12 cellular contexts compared by ENCODE assay signal in the genomic region with DNA sequence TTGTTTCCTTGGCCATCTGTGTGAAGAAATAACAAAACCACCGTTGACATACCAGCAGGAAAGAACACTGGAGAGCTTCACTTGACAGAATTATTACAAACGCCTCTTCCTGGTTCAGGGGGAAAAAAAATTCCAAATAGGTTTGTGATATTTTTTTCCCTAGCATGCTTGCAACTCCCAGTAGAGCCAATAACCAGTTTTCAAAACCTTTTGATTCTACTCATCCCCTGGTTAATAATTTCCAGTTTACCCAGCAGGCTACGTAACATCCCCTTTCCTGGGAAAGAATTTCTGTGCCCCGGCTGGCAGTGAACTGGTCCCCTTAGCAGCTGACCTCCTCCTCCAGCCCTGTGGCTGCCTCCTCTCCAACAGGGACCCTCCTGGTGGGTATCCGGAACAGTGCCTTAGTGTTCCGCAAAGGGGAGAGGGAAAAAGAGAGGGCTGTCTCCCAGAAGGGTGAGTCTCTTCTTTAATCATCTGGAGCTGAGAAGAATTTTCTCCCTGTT.
A peak's percentile ranks its signal among the peaks of the same experiment; 100 is the strongest.
DNase-seq lines count a peak whose midpoint lies in the region; ATAC-seq and TF ChIP-seq lines count a peak whose summit lies in the region.
"Had no signal": no experiment of that assay in that cellular context is flagged by ENCODE, and none has a peak within 500 bp of the region (broad histone marks: within the 10 kb centered on the region; RNA-seq: fewer than 3 reads in every experiment).

No MANE protein-coding gene starts in this region.

- intact Hi-C loops in dorsolateral prefrontal cortex (cut with DNase I): no loop called here
- intact Hi-C loops in ascending aorta (cut with DNase I): no loop called here

- H3K27ac Mint-ChIP-seq in memory B cell: peak overlapping the region; percentile 75
- H3K27ac Mint-ChIP-seq: activated T-helper 17 cell treated with anti-CD3 and anti-CD28 coated beads, Interleukin-2, amount 50 U/mL, for 72 hours had no signal

- DNase-seq in DMS79 treated with DMSO at 0.1 percent for 48 hours (lab: John Stamatoyannopoulos, UW): peak; percentile 17
- no peak for DNase-seq in DMS79 (lab: John Stamatoyannopoulos, UW)
- DNase-seq in dorsolateral prefrontal cortex: peak in 1 of 10 donors; percentile 14
- DNase-seq in memory B cell (ENCODE audit: low spot score in 2 of 2): no peak
- no peak for DNase-seq in ascending aorta (ENCODE audit: low spot score in 2 of 2)
- DNase-seq in OCI-M2 (lab: John Stamatoyannopoulos, UW; ENCODE audit: unreplicated experiment): no peak
- DNase-seq in T1000 (lab: John Stamatoyannopoulos, UW): no peak
- DNase-seq: stimulated activated CD4-positive, alpha-beta T cell treated with anti-CD3 and anti-CD28 coated beads, Interleukin-1b, Interleukin-23, amount 100 ng/mL, for 48 hours; tibial artery had no signal

- no peak overlapping the region for H3K4me3 ChIP-seq in dorsolateral prefrontal cortex
- H3K4me3 ChIP-seq in ascending aorta: no peak overlapping the region
- H3K4me3 ChIP-seq: tibial artery had no signal

- no peak for ATAC-seq in memory B cell (ENCODE audit: low read depth)
- ATAC-seq: activated T-helper 17 cell treated with anti-CD3 and anti-CD28 coated beads, Interleukin-2, amount 50 U/mL, for 72 hours had no signal

- H3K27me3 ChIP-seq in dorsolateral prefrontal cortex (no peaks in the 10 kb centered on the region), ascending aorta (no peaks in the 10 kb centered on the region)
- H3K27me3 ChIP-seq: tibial artery had no signal

- H3K27ac ChIP-seq in dorsolateral prefrontal cortex: peak overlapping the region in 40 of 59 donors; percentile 2 to 71 (median 48)
- peak overlapping the region; percentile 1 for H3K27ac ChIP-seq in temporal lobe (ENCODE audit: low read depth, low read length)
- no peak overlapping the region for H3K27ac ChIP-seq in ascending aorta
- H3K27ac ChIP-seq: KMS-11, tibial artery had no signal

- H3K36me3 Mint-ChIP-seq in memory B cell: peaks cover 1% of the 10 kb centered on the region

- H3K36me3 ChIP-seq in ascending aorta: no peaks in the 10 kb centered on the region
- H3K36me3 ChIP-seq: tibial artery had no signal

- no peaks in the 10 kb centered on the region for H3K4me1 ChIP-seq in ascending aorta
- H3K4me1 ChIP-seq: tibial artery had no signal

- H3K9me3 ChIP-seq in ascending aorta: no peaks in the 10 kb centered on the region

- TF ChIP-seq CTCF in dorsolateral prefrontal cortex (IDR thresholded peaks at IDR 0.05 in 54 of 56, conservative IDR thresholded peaks at IDR 0.05 in 2 of 56; ENCODE audit: low read depth in 1 of 56, partially characterized antibody in 56 of 56): no peak
- TF ChIP-seq CTCF in ascending aorta (IDR thresholded peaks at IDR 0.05): no peak

- no peaks in the 10 kb centered on the region for H3K9me3 Mint-ChIP-seq in memory B cell
- H3K9me3 Mint-ChIP-seq: activated T-helper 17 cell treated with anti-CD3 and anti-CD28 coated beads, Interleukin-2, amount 50 U/mL, for 72 hours had no signal

- no peaks in the 10 kb centered on the region for H3K27me3 Mint-ChIP-seq in memory B cell
- H3K27me3 Mint-ChIP-seq: activated T-helper 17 cell treated with anti-CD3 and anti-CD28 coated beads, Interleukin-2, amount 50 U/mL, for 72 hours had no signal

- H3K4me3 Mint-ChIP-seq in memory B cell: no peak overlapping the region
- H3K4me3 Mint-ChIP-seq: activated T-helper 17 cell treated with anti-CD3 and anti-CD28 coated beads, Interleukin-2, amount 50 U/mL, for 72 hours had no signal

- H3K4me1 Mint-ChIP-seq in memory B cell: peaks cover 31% of the 10 kb centered on the region
- H3K4me1 Mint-ChIP-seq: activated T-helper 17 cell treated with anti-CD3 and anti-CD28 coated beads, Interleukin-2, amount 50 U/mL, for 72 hours had no signal

Comparison
In these comparisons a context has a peak if more than half of its experiments do, and no peak if none do; other contexts are left out.
1. H3K27ac ChIP-seq: peak in dorsolateral prefrontal cortex (40 of 59) and temporal lobe (single experiment); none in ascending aorta (0 of 2).